Comparison of ENCODE assay signal across 1 cellular context in the genomic region with DNA sequence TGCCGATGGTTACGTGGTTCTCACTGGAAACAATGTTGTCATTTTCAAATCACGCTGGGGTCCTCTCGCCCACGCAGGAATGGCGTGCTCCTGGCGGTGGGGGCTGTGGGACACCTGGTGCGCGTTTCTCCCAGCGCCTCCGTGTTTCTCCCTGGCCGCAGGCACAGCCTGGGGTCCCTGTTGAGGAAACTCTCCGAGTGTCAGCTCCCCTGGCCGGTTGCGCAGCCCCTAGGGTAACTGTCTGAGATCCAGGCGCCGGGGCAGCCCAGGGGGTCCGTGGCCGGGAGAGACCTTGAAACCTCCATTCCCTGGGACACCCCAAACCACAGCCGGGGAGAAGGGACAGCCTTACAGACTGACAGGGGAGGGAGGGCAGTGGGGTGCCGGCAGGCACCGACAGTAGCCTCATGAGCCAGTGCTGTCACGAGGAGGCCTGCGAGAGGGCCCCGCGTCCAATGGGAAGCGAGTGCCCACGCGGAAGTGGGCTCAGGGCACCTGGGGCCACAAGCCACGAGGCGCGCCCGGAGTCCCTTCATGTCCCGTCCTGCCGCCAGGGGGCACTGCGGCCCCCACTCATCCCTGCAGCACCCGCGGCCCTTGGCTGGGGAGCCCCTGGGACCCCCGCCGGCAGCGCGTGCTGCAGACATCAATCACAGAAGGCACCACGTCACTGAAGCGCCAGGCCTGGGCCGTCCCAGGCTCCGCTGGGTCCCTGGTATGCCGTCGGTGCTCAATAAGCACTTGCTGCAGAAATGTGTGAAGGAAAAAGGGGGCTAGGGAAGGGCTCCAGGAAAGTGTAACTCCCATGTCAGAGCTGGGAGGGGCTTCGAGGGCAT.
TF ChIP-seq lines count a peak whose summit lies in the region.

No MANE protein-coding gene starts in this region.

TF ChIP-seq in HepG2, 621 proteins besides CTCF, POLR2A, EP300 and RAD21 (continued from another document):
- TF ChIP-seq ARNTL (CRISPR knock-in tag; IDR thresholded peaks at IDR 0.05) (no peak; the same call in 1 of the 2 replicates), ZNF550 (CRISPR knock-in tag; IDR thresholded peaks at IDR 0.05; ENCODE audit: borderline replicate concordance) (no peak), ZNF12 (CRISPR knock-in tag; IDR thresholded peaks at IDR 0.05) (no peak), ZKSCAN1 (IDR thresholded peaks at IDR 0.05; ENCODE audit: low read length) (no peak), ZNF34 (CRISPR knock-in tag; IDR thresholded peaks at IDR 0.05; ENCODE audit: borderline replicate concordance) (no peak), BCL6 (CRISPR knock-in tag; IDR thresholded peaks at IDR 0.05) (peak; percentile 29; the same call in 1 of the 2 replicates), TP53 (CRISPR knock-in tag; conservative IDR thresholded peaks at IDR 0.05) (0 out of 2 replicates have a peak, but pooled peaks have one; percentile 50), ZBTB4 (CRISPR knock-in tag; IDR thresholded peaks at IDR 0.05; ENCODE audit: borderline replicate concordance) (no peak), SP2 (CRISPR knock-in tag; IDR thresholded peaks at IDR 0.05) (no peak), NFIB (CRISPR knock-in tag; IDR thresholded peaks at IDR 0.05; ENCODE audit: borderline replicate concordance) (no peak), MIER2 (CRISPR knock-in tag; IDR thresholded peaks at IDR 0.05) (no peak)
